Comparison of ENCODE assay signal across 31 cellular contexts in genomic region chrY:6983221-6983620, GRCh38.
"Had no signal": no experiment of that assay in that cellular context is flagged by ENCODE, and none has a peak within 500 bp of the region (broad histone marks: within the 10 kb centered on the region; RNA-seq: fewer than 3 reads in every experiment).

No MANE protein-coding gene starts in this region.

- H3K36me3 Mint-ChIP-seq: activated naive CD8-positive, alpha-beta T cell; T-cell had no signal

- H3K27me3 Mint-ChIP-seq: activated B cell treated with CpG ODN at 0.5 μM for 24 hours; activated naive CD8-positive, alpha-beta T cell treated with anti-CD3 and anti-CD28 coated beads, Interleukin-2, amount 50 U/mL, for 24 hours; central memory CD8-positive, alpha-beta T cell; T-helper 17 cell had no signal

- H3K27ac Mint-ChIP-seq: activated B cell treated with CpG ODN at 0.5 μM for 24 hours; activated CD4-positive, alpha-beta memory T cell treated with anti-CD3 and anti-CD28 coated beads, Interleukin-2, amount 10 ng/mL, durations not matched to agents 7 days and 5 days; activated naive CD4-positive, alpha-beta T cell treated with anti-CD3 and anti-CD28 coated beads for 36 hours; activated naive CD8-positive, alpha-beta T cell; activated naive CD8-positive, alpha-beta T cell treated with anti-CD3 and anti-CD28 coated beads, Interleukin-2, amount 50 U/mL, for 24 hours; activated T-cell treated with anti-CD3 and anti-CD28 coated beads, Interleukin-2, amount 50 U/mL, for 72 hours; activated T-helper 2 cell treated with anti-CD3 and anti-CD28 coated beads, Interferon-gamma antibody, Interleukin-2, Interleukin-4, amounts not matched to agents 10 μg/mL and 5 μg/mL and 100 μg/mL, durations not matched to agents 14 hours and 24 hours and 36 hours; T-cell; T-helper 17 cell had no signal

- H3K4me3 Mint-ChIP-seq: activated B cell treated with CpG ODN at 0.5 μM for 24 hours; activated CD4-positive, alpha-beta memory T cell treated with anti-CD3 and anti-CD28 coated beads, Interleukin-2, amount 10 ng/mL, durations not matched to agents 7 days and 5 days; activated naive CD4-positive, alpha-beta T cell treated with anti-CD3 and anti-CD28 coated beads for 36 hours; activated naive CD8-positive, alpha-beta T cell; activated naive CD8-positive, alpha-beta T cell treated with anti-CD3 and anti-CD28 coated beads, Interleukin-2, amount 50 U/mL, for 24 hours; activated T-cell treated with anti-CD3 and anti-CD28 coated beads, Interleukin-2, amount 50 U/mL, for 72 hours; central memory CD8-positive, alpha-beta T cell; T-cell; T-helper 17 cell had no signal

- H3K4me3 ChIP-seq: cardiac muscle cell, MG63, PC-9 had no signal

- DNase-seq: activated B cell treated with CpG ODN at 0.5 μM for 24 hours; activated CD4-positive, alpha-beta memory T cell treated with anti-CD3 and anti-CD28 coated beads, Interleukin-2, amount 10 ng/mL, durations not matched to agents 7 days and 5 days; activated CD4-positive, alpha-beta T cell treated with anti-CD3 and anti-CD28 coated beads for 1 hour; activated CD4-positive, alpha-beta T cell treated with anti-CD3 and anti-CD28 coated beads for 48 hours; activated CD8-positive, alpha-beta memory T cell treated with anti-CD3 and anti-CD28 coated beads for 24 hours; activated gamma-delta T cell; activated naive CD4-positive, alpha-beta T cell treated with anti-CD3 and anti-CD28 coated beads for 36 hours; activated naive CD8-positive, alpha-beta T cell treated with anti-CD3 and anti-CD28 coated beads, Interleukin-2, amount 50 U/mL, for 24 hours; activated T-cell treated with anti-CD3 and anti-CD28 coated beads, Interleukin-2, amount 50 U/mL, for 1 hour; activated T-cell treated with anti-CD3 and anti-CD28 coated beads, Interleukin-2, amount 50 U/mL, for 72 hours; amniotic stem cell; aorta; brain microvascular endothelial cell; Kasumi-1; KG1; MG63; NCI-H1092; NCI-H1436 treated with DMSO at 0.1 percent for 48 hours; NCI-H1694 treated with DMSO at 0.1 percent for 48 hours; NCI-H2029; NCI-H345; NCI-H524 treated with DMSO at 0.1 percent for 48 hours; PC-9; SHP77; T-cell; T-helper 17 cell; T-helper 9 cell had no signal

- H3K9me3 Mint-ChIP-seq: activated CD4-positive, alpha-beta memory T cell treated with anti-CD3 and anti-CD28 coated beads, Interleukin-2, amount 10 ng/mL, durations not matched to agents 7 days and 5 days; activated T-cell treated with anti-CD3 and anti-CD28 coated beads, Interleukin-2, amount 50 U/mL, for 72 hours; activated T-helper 2 cell treated with anti-CD3 and anti-CD28 coated beads, Interferon-gamma antibody, Interleukin-2, Interleukin-4, amounts not matched to agents 10 μg/mL and 5 μg/mL and 100 μg/mL, durations not matched to agents 14 hours and 24 hours and 36 hours; central memory CD8-positive, alpha-beta T cell had no signal

- H3K4me1 Mint-ChIP-seq: activated B cell treated with CpG ODN at 0.5 μM for 24 hours; activated naive CD8-positive, alpha-beta T cell treated with anti-CD3 and anti-CD28 coated beads, Interleukin-2, amount 50 U/mL, for 24 hours; T-cell; T-helper 17 cell had no signal
